ENCODE assay signal across 29 cellular contexts in genomic region chr15:77426871-77427270, GRCh38. TPM values are rescaled to one million over a fixed set of nuclear protein-coding genes. Genes with fewer than 3 reads are reported as not detected.
DNase-seq lines count a peak whose midpoint lies in the region; ATAC-seq, FAIRE-seq and TF ChIP-seq lines count a peak whose summit lies in the region.
"Had no signal": no experiment of that assay in that cellular context is flagged by ENCODE, and none has a peak within 500 bp of the region (broad histone marks: within the 10 kb centered on the region; RNA-seq: fewer than 3 reads in every experiment).

No MANE protein-coding gene starts in this region.

- H3K27ac Mint-ChIP-seq in activated CD8-positive, alpha-beta memory T cell treated with anti-CD3 and anti-CD28 coated beads, Interleukin-2, amount 10 ng/mL, durations not matched to agents 7 days and 5 days: peak overlapping the region; percentile 21
- peak overlapping the region; percentile 9 for H3K27ac Mint-ChIP-seq in central memory CD8-positive, alpha-beta T cell (ENCODE audit: low read depth)
- H3K27ac Mint-ChIP-seq: endodermal cell, progenitor cell of endocrine pancreas had no signal

- peaks cover 8% of the 10 kb centered on the region for H3K36me3 Mint-ChIP-seq in activated CD8-positive, alpha-beta memory T cell treated with anti-CD3 and anti-CD28 coated beads, Interleukin-2, amount 10 ng/mL, durations not matched to agents 7 days and 5 days
- H3K36me3 Mint-ChIP-seq in central memory CD8-positive, alpha-beta T cell (ENCODE audit: insufficient read depth): peaks cover 4% of the 10 kb centered on the region

- no peaks in the 10 kb centered on the region for H3K9me3 Mint-ChIP-seq in activated CD8-positive, alpha-beta memory T cell treated with anti-CD3 and anti-CD28 coated beads, Interleukin-2, amount 10 ng/mL, durations not matched to agents 7 days and 5 days (ENCODE audit: low read depth)
- no peaks in the 10 kb centered on the region for H3K9me3 Mint-ChIP-seq in central memory CD8-positive, alpha-beta T cell
- H3K9me3 Mint-ChIP-seq: endodermal cell had no signal

- H3K27ac ChIP-seq in spleen: peak overlapping the region in 6 of 8 donors; percentile 9 to 39 (median 20)
- H3K27ac ChIP-seq: cardiac muscle cell, esophagus squamous epithelium, gastrocnemius medialis, HL-60 had no signal

- H3K4me3 Mint-ChIP-seq in activated CD8-positive, alpha-beta memory T cell treated with anti-CD3 and anti-CD28 coated beads, Interleukin-2, amount 10 ng/mL, durations not matched to agents 7 days and 5 days: no peak overlapping the region
- H3K4me3 Mint-ChIP-seq in central memory CD8-positive, alpha-beta T cell: no peak overlapping the region
- H3K4me3 Mint-ChIP-seq: endodermal cell had no signal

- TF ChIP-seq POLR2A in spleen (IDR thresholded peaks at IDR 0.05): no peak

- no peak overlapping the region for H3K4me3 ChIP-seq in spleen
- H3K4me3 ChIP-seq: cardiac muscle cell, esophagus squamous epithelium, gastrocnemius medialis, HAP-1 had no signal

- H3K36me3 ChIP-seq in spleen: no peaks in the 10 kb centered on the region
- H3K36me3 ChIP-seq: cardiac muscle cell, esophagus squamous epithelium, gastrocnemius medialis, HAP-1 had no signal

- no peaks in the 10 kb centered on the region for H3K27me3 Mint-ChIP-seq in activated CD8-positive, alpha-beta memory T cell treated with anti-CD3 and anti-CD28 coated beads, Interleukin-2, amount 10 ng/mL, durations not matched to agents 7 days and 5 days
- no peaks in the 10 kb centered on the region for H3K27me3 Mint-ChIP-seq in central memory CD8-positive, alpha-beta T cell
- H3K27me3 Mint-ChIP-seq: progenitor cell of endocrine pancreas had no signal

- H3K4me1 Mint-ChIP-seq in activated CD8-positive, alpha-beta memory T cell treated with anti-CD3 and anti-CD28 coated beads, Interleukin-2, amount 10 ng/mL, durations not matched to agents 7 days and 5 days: peaks cover 55% of the 10 kb centered on the region
- H3K4me1 Mint-ChIP-seq in central memory CD8-positive, alpha-beta T cell: peaks cover 63% of the 10 kb centered on the region

- FAIRE-seq in frontal cortex (lab: Jason Lieb, UNC): no peak
- FAIRE-seq: A204.1, RCC 7860 had no signal

- TF ChIP-seq CTCF in spleen (IDR thresholded peaks at IDR 0.05 in 8 of 11, conservative IDR thresholded peaks at IDR 0.05 in 3 of 11): no peak

- no peaks in the 10 kb centered on the region for H3K27me3 ChIP-seq in spleen (replicated peaks in 1 of 7)
- H3K27me3 ChIP-seq: cardiac muscle cell, esophagus squamous epithelium, gastrocnemius medialis had no signal

- CTCF ChIA-PET in activated CD8-positive, alpha-beta memory T cell treated with anti-CD3 and anti-CD28 coated beads, Interleukin-2, amount 10 ng/mL, durations not matched to agents 7 days and 5 days (lab: Charles Lee): interaction anchor here (0.9 kb wide), 2 partner anchors 11 to 17 kb away, joined by 3 to 4 read pairs; no protein-coding TSS in a partner anchor

- intact Hi-C loops in spleen (cut with DNase I; ENCODE audit: low total_unique reads): no loop called here

- no peak for DNase-seq in activated CD8-positive, alpha-beta memory T cell treated with anti-CD3 and anti-CD28 coated beads, Interleukin-2, amount 10 ng/mL, durations not matched to agents 7 days and 5 days
- DNase-seq in activated CD8-positive, alpha-beta memory T cell treated with anti-CD3 and anti-CD28 coated beads, Interleukin-2, amount 50 U/mL, for 48 hours: no peak
- no peak for DNase-seq in central memory CD8-positive, alpha-beta T cell (ENCODE audit: low spot score in 2 of 2)
- no peak for DNase-seq in spleen
- no peak for DNase-seq in frontal cortex (ENCODE audit: low spot score in 2 of 2)
- DNase-seq in NCI-H69 (lab: John Stamatoyannopoulos, UW): no peak
- DNase-seq in amygdala (lab: John Stamatoyannopoulos, UW): no peak
- DNase-seq: activated CD4-positive, alpha-beta T cell treated with anti-CD3 and anti-CD28 coated beads, Interleukin-2, amount 50 U/mL, for 48 hours; AML-193; aorta; cortex of kidney; DMS79; endodermal cell; esophagus squamous epithelium; gastrocnemius medialis; GF-D8; hippocampal formation; Kasumi-1; NCI-H1694 treated with DMSO at 0.1 percent for 48 hours; NCI-H2171 treated with DMSO at 0.1 percent for 48 hours; NCI-H524; trophoblast cell had no signal

- H3K4me1 ChIP-seq in spleen: peaks cover 14 to 77% (median 63%) of the 10 kb centered on the region in 6 donors

- WGBS in spleen, 5 donors: 39 to 76% (median 64%) methylated on average over 1 of the region's 1 CpG

- no peak for ATAC-seq in activated CD8-positive, alpha-beta memory T cell treated with anti-CD3 and anti-CD28 coated beads, Interleukin-2, amount 10 ng/mL, durations not matched to agents 7 days and 5 days
- ATAC-seq in GM21529 (IDR thresholded peaks at IDR 0.05; ENCODE audit: unreplicated experiment): peak; percentile 54
- no peak for ATAC-seq in central memory CD8-positive, alpha-beta T cell (replicated peaks; ENCODE audit: extremely low read depth, poor library complexity, severe bottlenecking)
- ATAC-seq: gastrocnemius medialis had no signal

- H3K9me3 ChIP-seq in spleen: no peaks in the 10 kb centered on the region
- H3K9me3 ChIP-seq: esophagus squamous epithelium, gastrocnemius medialis, HAP-1 had no signal

RNA-seq across cellular contexts. Expression of gene HMG20A, which starts 6.2 kb away (rescaled TPM):
- 10 to 100 TPM; 36.4 to 46.3 TPM for total RNA-seq in activated CD8-positive, alpha-beta memory T cell treated with anti-CD3 and anti-CD28 coated beads, Interleukin-2, amount 10 ng/mL, durations not matched to agents 7 days and 5 days
- total RNA-seq in spleen (100 to 1,000 TPM in 3 of 7 donors, 10 to 100 TPM in 4; 72.0 to 107 (median 88.6) TPM), frontal cortex (48.9 TPM)
- polyA plus RNA-seq in spleen: 10 to 100 TPM; 17.9 to 31.7 (median 21.2) TPM

RNA-seq across cellular contexts. Expression of gene PEAK1, which starts 7.0 kb away (rescaled TPM):
- total RNA-seq in activated CD8-positive, alpha-beta memory T cell treated with anti-CD3 and anti-CD28 coated beads, Interleukin-2, amount 10 ng/mL, durations not matched to agents 7 days and 5 days: 10 to 100 TPM; 29.1 to 33.0 TPM
- total RNA-seq in spleen: 100 to 1,000 TPM; 163 to 415 (median 211) TPM
- 10 to 100 TPM in 1 of 3 donors, 1 to 10 TPM in 2; 5.0 to 18.0 (median 10.0) TPM for polyA plus RNA-seq in spleen
- total RNA-seq in frontal cortex: 15.9 TPM
